ENCODE assay signal across 14 cellular contexts in genomic region chr4:76623217-76624060, GRCh38.
DNase-seq lines count a peak whose midpoint lies in the region; TF ChIP-seq lines count a peak whose summit lies in the region.
"Had no signal": no experiment of that assay in that cellular context is flagged by ENCODE, and none has a peak within 500 bp of the region (broad histone marks: within the 10 kb centered on the region; RNA-seq: fewer than 3 reads in every experiment).

No MANE protein-coding gene starts in this region.

- H3K9me3 ChIP-seq in Loucy (ENCODE audit: insufficient read depth, low read depth, low read length) (no peaks in the 10 kb centered on the region), tibial artery (no peaks in the 10 kb centered on the region)
- H3K9me3 ChIP-seq: neutrophil had no signal

- H3K4me3 ChIP-seq in Loucy (ENCODE audit: low read length, poor library complexity, severe bottlenecking) (no peak overlapping the region), tibial artery (peak overlapping the region; percentile 21)
- H3K4me3 ChIP-seq: cardiac muscle cell had no signal

- peak overlapping the region; percentile 18 for H3K4me3 Mint-ChIP-seq in mesothelial cell of epicardium
- no peak overlapping the region for H3K4me3 Mint-ChIP-seq in activated T-helper 1 cell treated with anti-CD3 and anti-CD28 coated beads, Interleukin-12 subunit alpha, Interleukin-12 subunit beta, Interleukin-2, Interleukin-4 antibody, amounts not matched to agents 30 ng/mL and 10 ng/mL and 1 ng/mL, durations not matched to agents 14 hours and 24 hours and 36 hours
- H3K4me3 Mint-ChIP-seq: stimulated activated memory B cell treated with anti-CD40 and anti-IgM and Interleukin-4, amounts not matched to agents 10 μg/mL and 1 μg/mL and 100 μg/mL, for 72 hours had no signal

- DNase-seq in cerebellar cortex (ENCODE audit: low spot score), result peak; percentile 77
- no peak for DNase-seq in mesothelial cell of epicardium (ENCODE audit: low spot score in 2 of 2, unreplicated experiment in 2 of 2)
- DNase-seq in tibial artery, result no peak
- no peak for DNase-seq in RKO (ENCODE audit: low spot score)
- no peak for DNase-seq in activated T-helper 1 cell treated with anti-CD3 and anti-CD28 coated beads, Interleukin-12 subunit alpha, Interleukin-12 subunit beta, Interleukin-2, Interleukin-4 antibody, amounts not matched to agents 30 ng/mL and 10 ng/mL and 1 ng/mL, durations not matched to agents 14 hours and 24 hours and 36 hours (ENCODE audit: low spot score)
- DNase-seq in activated CD8-positive, alpha-beta memory T cell treated with anti-CD3 and anti-CD28 coated beads, Interleukin-2, amount 50 U/mL, for 4 hours, result no peak
- DNase-seq: activated CD4-positive, alpha-beta T cell treated with anti-CD3 and anti-CD28 coated beads for 1 hour; NCI-H1417 treated with DMSO at 0.1 percent for 48 hours; NCI-H748 treated with DMSO at 0.1 percent for 48 hours; stimulated activated CD4-positive, alpha-beta T cell treated with anti-CD3 and anti-CD28 coated beads, Interleukin-1b, Interleukin-23, amount 100 ng/mL, for 48 hours had no signal

- no peaks in the 10 kb centered on the region for H3K9me3 Mint-ChIP-seq in mesothelial cell of epicardium
- H3K9me3 Mint-ChIP-seq in activated T-helper 1 cell treated with anti-CD3 and anti-CD28 coated beads, Interleukin-12 subunit alpha, Interleukin-12 subunit beta, Interleukin-2, Interleukin-4 antibody, amounts not matched to agents 30 ng/mL and 10 ng/mL and 1 ng/mL, durations not matched to agents 14 hours and 24 hours and 36 hours, result no peaks in the 10 kb centered on the region

- no peaks in the 10 kb centered on the region for H4K20me1 ChIP-seq in Loucy (ENCODE audit: insufficient read depth, low read length, poor library complexity, severe bottlenecking)

- no peaks in the 10 kb centered on the region for H3K36me3 ChIP-seq in Loucy (ENCODE audit: insufficient read depth, low read length)
- H3K36me3 ChIP-seq in tibial artery, result no peaks in the 10 kb centered on the region
- H3K36me3 ChIP-seq: cardiac muscle cell, neutrophil had no signal

- peaks cover 2% of the 10 kb centered on the region; the same call in 1 of the 2 replicates for H3F3A ChIP-seq in Loucy (ENCODE audit: low read depth)

- H3K79me2 ChIP-seq in Loucy (ENCODE audit: insufficient read depth, low read length), result no peaks in the 10 kb centered on the region

- TF ChIP-seq CTCF in Loucy (conservative IDR thresholded peaks at IDR 0.05; ENCODE audit: low read length) (no peak), mesothelial cell of epicardium (IDR thresholded peaks at IDR 0.05; ENCODE audit: unreplicated experiment) (no peak), tibial artery (IDR thresholded peaks at IDR 0.05) (no peak)

- no peaks in the 10 kb centered on the region for H3K27me3 ChIP-seq in Loucy (ENCODE audit: insufficient read depth, low read length, poor library complexity, severe bottlenecking)
- H3K27me3 ChIP-seq in tibial artery, result no peaks in the 10 kb centered on the region

- H3K27me3 Mint-ChIP-seq in mesothelial cell of epicardium (ENCODE audit: low read depth), result no peaks in the 10 kb centered on the region
- peaks cover 3% of the 10 kb centered on the region for H3K27me3 Mint-ChIP-seq in activated T-helper 1 cell treated with anti-CD3 and anti-CD28 coated beads, Interleukin-12 subunit alpha, Interleukin-12 subunit beta, Interleukin-2, Interleukin-4 antibody, amounts not matched to agents 30 ng/mL and 10 ng/mL and 1 ng/mL, durations not matched to agents 14 hours and 24 hours and 36 hours (ENCODE audit: insufficient read depth)

- H3K27ac Mint-ChIP-seq in mesothelial cell of epicardium, result peak overlapping the region; percentile 86
- H3K27ac Mint-ChIP-seq in activated T-helper 1 cell treated with anti-CD3 and anti-CD28 coated beads, Interleukin-12 subunit alpha, Interleukin-12 subunit beta, Interleukin-2, Interleukin-4 antibody, amounts not matched to agents 30 ng/mL and 10 ng/mL and 1 ng/mL, durations not matched to agents 14 hours and 24 hours and 36 hours, result no peak overlapping the region
- H3K27ac Mint-ChIP-seq: stimulated activated memory B cell treated with anti-CD40 and anti-IgM and Interleukin-4, amounts not matched to agents 10 μg/mL and 1 μg/mL and 100 μg/mL, for 72 hours had no signal

- H3K9me2 ChIP-seq in Loucy (replicated peaks; ENCODE audit: low read depth, low read length), result no peaks in the 10 kb centered on the region

- intact Hi-C loops in tibial artery (cut with DNase I; ENCODE audit: low total_unique reads), result no loop called here
- intact Hi-C loops in activated T-helper 1 cell treated with anti-CD3 and anti-CD28 coated beads, Interleukin-12 subunit alpha, Interleukin-12 subunit beta, Interleukin-2, Interleukin-4 antibody, amounts not matched to agents 30 ng/mL and 10 ng/mL and 1 ng/mL, durations not matched to agents 14 hours and 24 hours and 36 hours (cut with micrococcal nuclease), result no loop called here

- no peak overlapping the region for H2AFZ ChIP-seq in Loucy (ENCODE audit: low read length)

- H3K36me3 Mint-ChIP-seq in mesothelial cell of epicardium, result no peaks in the 10 kb centered on the region
- no peaks in the 10 kb centered on the region for H3K36me3 Mint-ChIP-seq in activated T-helper 1 cell treated with anti-CD3 and anti-CD28 coated beads, Interleukin-12 subunit alpha, Interleukin-12 subunit beta, Interleukin-2, Interleukin-4 antibody, amounts not matched to agents 30 ng/mL and 10 ng/mL and 1 ng/mL, durations not matched to agents 14 hours and 24 hours and 36 hours (ENCODE audit: low read depth)
- H3K36me3 Mint-ChIP-seq: stimulated activated memory B cell treated with anti-CD40 and anti-IgM and Interleukin-4, amounts not matched to agents 10 μg/mL and 1 μg/mL and 100 μg/mL, for 72 hours had no signal

- peak overlapping the region; percentile 48 for H3K4me2 ChIP-seq in Loucy (ENCODE audit: low read depth, low read length, poor library complexity, severe bottlenecking)

- H3K4me1 Mint-ChIP-seq in mesothelial cell of epicardium, result peaks cover 56% of the 10 kb centered on the region
- H3K4me1 Mint-ChIP-seq in activated T-helper 1 cell treated with anti-CD3 and anti-CD28 coated beads, Interleukin-12 subunit alpha, Interleukin-12 subunit beta, Interleukin-2, Interleukin-4 antibody, amounts not matched to agents 30 ng/mL and 10 ng/mL and 1 ng/mL, durations not matched to agents 14 hours and 24 hours and 36 hours (ENCODE audit: low read depth), result no peaks in the 10 kb centered on the region
- H3K4me1 Mint-ChIP-seq: stimulated activated memory B cell treated with anti-CD40 and anti-IgM and Interleukin-4, amounts not matched to agents 10 μg/mL and 1 μg/mL and 100 μg/mL, for 72 hours had no signal

- H3K27ac ChIP-seq in tibial artery, result peak overlapping the region; percentile 78 to 87
- H3K27ac ChIP-seq: cardiac muscle cell, neutrophil had no signal

- H3K9ac ChIP-seq in Loucy (ENCODE audit: low read depth, low read length, poor library complexity, severe bottlenecking), result no peak overlapping the region

- peaks cover 39% of the 10 kb centered on the region for H3K4me1 ChIP-seq in Loucy (ENCODE audit: insufficient read depth, low read length, poor library complexity, severe bottlenecking)
- H3K4me1 ChIP-seq in tibial artery, result peaks cover 0 to 84% (median 36%) of the 10 kb centered on the region in 4 donors
